In genomic region chr7:98322331-98323260, GRCh38 we compare ENCODE assay signal across 17 cellular contexts. TPM values are rescaled to one million over a fixed set of nuclear protein-coding genes. Genes with fewer than 3 reads are reported as not detected.
DNase-seq lines count a peak whose midpoint lies in the region; ATAC-seq and TF ChIP-seq lines count a peak whose summit lies in the region.
"Had no signal": no experiment of that assay in that cellular context is flagged by ENCODE, and none has a peak within 500 bp of the region (broad histone marks: within the 10 kb centered on the region; RNA-seq: fewer than 3 reads in every experiment).

No MANE protein-coding gene starts in this region.

- H3K4me1 ChIP-seq in left ventricle myocardium inferior (peaks cover 5% of the 10 kb centered on the region), iPS-18a (ENCODE audit: control insufficient read depth, low read depth, low read length) (peaks cover 9% of the 10 kb centered on the region), stomach (peaks cover 0 to 29% (median 28%) of the 10 kb centered on the region in 4 donors)
- H3K4me1 ChIP-seq: prostate gland, thyroid gland had no signal

- no peak overlapping the region for H3K4me3 ChIP-seq in left ventricle myocardium inferior
- no peak overlapping the region for H3K4me3 ChIP-seq in astrocyte of the spinal cord (ENCODE audit: low read depth, low read length)
- H3K4me3 ChIP-seq in iPS-18a (ENCODE audit: low read length): peak overlapping the region; percentile 32
- no peak overlapping the region for H3K4me3 ChIP-seq in stomach
- H3K4me3 ChIP-seq: prostate gland, SJSA1, thyroid gland had no signal

- H3K27me3 ChIP-seq in left ventricle myocardium inferior (ENCODE audit: low read depth) (peaks cover 17% of the 10 kb centered on the region), iPS-18a (ENCODE audit: control insufficient read depth, insufficient read depth, low read length) (no peaks in the 10 kb centered on the region), stomach (peaks cover 0 to 14% (median 0%) of the 10 kb centered on the region in 3 donors)
- H3K27me3 ChIP-seq: SJSA1, thyroid gland had no signal

- peak overlapping the region; percentile 41 for H3K9ac ChIP-seq in iPS-18a (ENCODE audit: low read length)

- no peaks in the 10 kb centered on the region for H3K36me3 ChIP-seq in left ventricle myocardium inferior
- H3K36me3 ChIP-seq in iPS-18a (ENCODE audit: control insufficient read depth, low read depth, low read length): no peaks in the 10 kb centered on the region
- peaks cover 0 to 12% (median 2%) of the 10 kb centered on the region in 4 donors for H3K36me3 ChIP-seq in stomach
- H3K36me3 ChIP-seq: heart left ventricle, prostate gland, SJSA1, thyroid gland had no signal

- DNase-seq in left ventricle myocardium inferior: no peak
- no peak for DNase-seq in Right ventricle myocardium inferior (ENCODE audit: missing footprints)
- DNase-seq in astrocyte of the spinal cord (ENCODE audit: low read depth, low spot score): peak; percentile 20
- no peak for DNase-seq in stomach
- DNase-seq in NCI-H2196 (lab: John Stamatoyannopoulos, UW; ENCODE audit: unreplicated experiment): no peak
- no peak for DNase-seq in KG1 (lab: John Stamatoyannopoulos, UW)
- DNase-seq: activated CD4-positive, CD25-positive, alpha-beta regulatory T cell treated with anti-CD3 and anti-CD28 coated beads, Interleukin-2, amount 50 U/mL, for 72 hours; C1 segment of cervical spinal cord; dermis blood vessel endothelial cell; GF-D8; heart left ventricle; NCI-H2029 had no signal

- TF ChIP-seq EP300 in stomach (IDR thresholded peaks at IDR 0.05): no peak

- WGBS in stomach, 5 donors: 47 to 67% (median 56%) methylated on average over 23 to 24 of the region's 24 CpGs

- H3K27ac ChIP-seq in left ventricle myocardium inferior (replicated peaks) (peak overlapping the region; percentile 9), iPS-18a (ENCODE audit: low read length) (peak overlapping the region; percentile 51), stomach (peak overlapping the region in 3 of 5 donors; percentile 2 to 19 (median 14))
- H3K27ac ChIP-seq: prostate gland, SJSA1, thyroid gland had no signal

- no peak for TF ChIP-seq POLR2A in stomach (IDR thresholded peaks at IDR 0.05)

- TF ChIP-seq CTCF in left ventricle myocardium inferior (IDR thresholded peaks at IDR 0.05; ENCODE audit: borderline replicate concordance) (no peak), astrocyte of the spinal cord (IDR thresholded peaks at IDR 0.05; ENCODE audit: low read depth, low read length) (no peak), stomach (IDR thresholded peaks at IDR 0.05) (peak in 1 of 7 experiments; percentile 4)

- in situ Hi-C loops in astrocyte of the spinal cord (cut with HindIII; ENCODE audit: low sequenced_read_pairs): no loop called here

- no peak for ATAC-seq in Right ventricle myocardium inferior
- ATAC-seq in GM21423 (IDR thresholded peaks at IDR 0.05; ENCODE audit: unreplicated experiment): no peak

- no peaks in the 10 kb centered on the region for H3K9me3 ChIP-seq in left ventricle myocardium inferior (replicated peaks)
- no peaks in the 10 kb centered on the region for H3K9me3 ChIP-seq in iPS-18a (ENCODE audit: control insufficient read depth, low read depth, low read length)
- H3K9me3 ChIP-seq in stomach: no peaks in the 10 kb centered on the region
- H3K9me3 ChIP-seq: heart left ventricle, prostate gland, SJSA1, thyroid gland had no signal

- intact Hi-C loops in left ventricle myocardium inferior (cut with micrococcal nuclease): no loop called here
- intact Hi-C loops in Right ventricle myocardium inferior (cut with DNase I): no loop called here
- intact Hi-C loops in stomach (cut with DNase I; ENCODE audit: low total_unique reads): no loop called here

RNA-seq across cellular contexts. Expression of gene BRI3, which starts 41.1 kb away (rescaled TPM):
- total RNA-seq in left ventricle myocardium inferior (201 TPM), Right ventricle myocardium inferior (240 TPM), stomach (10 to 100 TPM in 4 of 5 donors, not detected in 1; 25.9 to 92.8 (median 50.7) TPM)
- polyA plus RNA-seq in stomach: 100 to 1,000 TPM; 241 to 411 (median 328) TPM
